2 cellular contexts compared by ENCODE assay signal in the genomic region with DNA sequence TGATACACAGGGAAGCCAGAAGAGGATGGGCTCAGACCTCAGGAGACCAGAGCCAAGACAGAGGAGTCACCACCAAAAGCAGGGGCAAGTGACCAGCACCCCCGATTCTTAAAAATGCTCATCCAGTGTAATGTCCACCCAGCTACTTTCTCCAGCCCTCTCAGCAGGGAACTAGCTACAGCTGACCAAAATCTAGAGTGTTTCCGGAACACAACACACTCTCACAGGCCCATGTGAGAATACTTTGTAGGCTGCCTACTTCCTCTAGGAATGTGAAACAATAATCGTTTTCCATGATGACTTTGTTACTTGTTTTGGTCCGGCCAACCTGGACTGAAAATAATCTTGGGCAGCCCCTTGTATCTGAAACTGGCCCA.
TF ChIP-seq lines count a peak whose summit lies in the region.

No MANE protein-coding gene starts in this region.

TF ChIP-seq in WTC11, 78 proteins besides CTCF, POLR2A, EP300 and RAD21 (continued from another document):
- TF ChIP-seq, protein P1, sequence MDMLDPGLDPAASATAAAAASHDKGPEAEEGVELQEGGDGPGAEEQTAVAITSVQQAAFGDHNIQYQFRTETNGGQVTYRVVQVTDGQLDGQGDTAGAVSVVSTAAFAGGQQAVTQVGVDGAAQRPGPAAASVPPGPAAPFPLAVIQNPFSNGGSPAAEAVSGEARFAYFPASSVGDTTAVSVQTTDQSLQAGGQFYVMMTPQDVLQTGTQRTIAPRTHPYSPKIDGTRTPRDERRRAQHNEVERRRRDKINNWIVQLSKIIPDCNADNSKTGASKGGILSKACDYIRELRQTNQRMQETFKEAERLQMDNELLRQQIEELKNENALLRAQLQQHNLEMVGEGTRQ (CRISPR knock-in tag; IDR thresholded peaks at IDR 0.05): no peak
- TF ChIP-seq GABPB1 (CRISPR knock-in tag; IDR thresholded peaks at IDR 0.05): no peak

TF ChIP-seq in HepG2, 621 proteins besides CTCF, POLR2A, EP300 and RAD21 (continued from another document):
- TF ChIP-seq, protein P2, sequence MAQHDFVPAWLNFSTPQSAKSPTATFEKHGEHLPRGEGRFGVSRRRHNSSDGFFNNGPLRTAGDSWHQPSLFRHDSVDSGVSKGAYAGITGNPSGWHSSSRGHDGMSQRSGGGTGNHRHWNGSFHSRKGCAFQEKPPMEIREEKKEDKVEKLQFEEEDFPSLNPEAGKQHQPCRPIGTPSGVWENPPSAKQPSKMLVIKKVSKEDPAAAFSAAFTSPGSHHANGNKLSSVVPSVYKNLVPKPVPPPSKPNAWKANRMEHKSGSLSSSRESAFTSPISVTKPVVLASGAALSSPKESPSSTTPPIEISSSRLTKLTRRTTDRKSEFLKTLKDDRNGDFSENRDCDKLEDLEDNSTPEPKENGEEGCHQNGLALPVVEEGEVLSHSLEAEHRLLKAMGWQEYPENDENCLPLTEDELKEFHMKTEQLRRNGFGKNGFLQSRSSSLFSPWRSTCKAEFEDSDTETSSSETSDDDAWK (CRISPR knock-in tag; IDR thresholded peaks at IDR 0.05): no peak
- TF ChIP-seq, protein P3, sequence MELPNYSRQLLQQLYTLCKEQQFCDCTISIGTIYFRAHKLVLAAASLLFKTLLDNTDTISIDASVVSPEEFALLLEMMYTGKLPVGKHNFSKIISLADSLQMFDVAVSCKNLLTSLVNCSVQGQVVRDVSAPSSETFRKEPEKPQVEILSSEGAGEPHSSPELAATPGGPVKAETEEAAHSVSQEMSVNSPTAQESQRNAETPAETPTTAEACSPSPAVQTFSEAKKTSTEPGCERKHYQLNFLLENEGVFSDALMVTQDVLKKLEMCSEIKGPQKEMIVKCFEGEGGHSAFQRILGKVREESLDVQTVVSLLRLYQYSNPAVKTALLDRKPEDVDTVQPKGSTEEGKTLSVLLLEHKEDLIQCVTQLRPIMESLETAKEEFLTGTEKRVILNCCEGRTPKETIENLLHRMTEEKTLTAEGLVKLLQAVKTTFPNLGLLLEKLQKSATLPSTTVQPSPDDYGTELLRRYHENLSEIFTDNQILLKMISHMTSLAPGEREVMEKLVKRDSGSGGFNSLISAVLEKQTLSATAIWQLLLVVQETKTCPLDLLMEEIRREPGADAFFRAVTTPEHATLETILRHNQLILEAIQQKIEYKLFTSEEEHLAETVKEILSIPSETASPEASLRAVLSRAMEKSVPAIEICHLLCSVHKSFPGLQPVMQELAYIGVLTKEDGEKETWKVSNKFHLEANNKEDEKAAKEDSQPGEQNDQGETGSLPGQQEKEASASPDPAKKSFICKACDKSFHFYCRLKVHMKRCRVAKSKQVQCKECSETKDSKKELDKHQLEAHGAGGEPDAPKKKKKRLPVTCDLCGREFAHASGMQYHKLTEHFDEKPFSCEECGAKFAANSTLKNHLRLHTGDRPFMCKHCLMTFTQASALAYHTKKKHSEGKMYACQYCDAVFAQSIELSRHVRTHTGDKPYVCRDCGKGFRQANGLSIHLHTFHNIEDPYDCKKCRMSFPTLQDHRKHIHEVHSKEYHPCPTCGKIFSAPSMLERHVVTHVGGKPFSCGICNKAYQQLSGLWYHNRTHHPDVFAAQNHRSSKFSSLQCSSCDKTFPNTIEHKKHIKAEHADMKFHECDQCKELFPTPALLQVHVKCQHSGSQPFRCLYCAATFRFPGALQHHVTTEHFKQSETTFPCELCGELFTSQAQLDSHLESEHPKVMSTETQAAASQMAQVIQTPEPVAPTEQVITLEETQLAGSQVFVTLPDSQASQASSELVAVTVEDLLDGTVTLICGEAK (IDR thresholded peaks at IDR 0.05): no peak
- TF ChIP-seq, protein P3 (CRISPR knock-in tag; IDR thresholded peaks at IDR 0.05): no peak
- TF ChIP-seq ZNF746 (CRISPR knock-in tag; IDR thresholded peaks at IDR 0.05) (no peak), ZNF768 (CRISPR knock-in tag; IDR thresholded peaks at IDR 0.05) (no peak), ZBTB20 (CRISPR knock-in tag; IDR thresholded peaks at IDR 0.05; ENCODE audit: borderline replicate concordance, low read depth) (no peak), EHMT2 (IDR thresholded peaks at IDR 0.05; ENCODE audit: borderline replicate concordance, low read depth, low read length) (no peak), SP4 (CRISPR knock-in tag; IDR thresholded peaks at IDR 0.05) (no peak), ZFP90 (CRISPR knock-in tag; IDR thresholded peaks at IDR 0.05; ENCODE audit: borderline replicate concordance) (no peak), NR3C1 (CRISPR knock-in tag; IDR thresholded peaks at IDR 0.05) (no peak), HOXA3 (CRISPR knock-in tag; IDR thresholded peaks at IDR 0.05) (no peak), ZNF761 (CRISPR knock-in tag; conservative IDR thresholded peaks at IDR 0.05) (no peak), ZNF121 (CRISPR knock-in tag; IDR thresholded peaks at IDR 0.05) (no peak), RBM22 (optimal IDR thresholded peaks at IDR 0.05; ENCODE audit: low read length) (no peak), ZNF143 (CRISPR knock-in tag; IDR thresholded peaks at IDR 0.05) (no peak)
- TF ChIP-seq, protein P4, sequence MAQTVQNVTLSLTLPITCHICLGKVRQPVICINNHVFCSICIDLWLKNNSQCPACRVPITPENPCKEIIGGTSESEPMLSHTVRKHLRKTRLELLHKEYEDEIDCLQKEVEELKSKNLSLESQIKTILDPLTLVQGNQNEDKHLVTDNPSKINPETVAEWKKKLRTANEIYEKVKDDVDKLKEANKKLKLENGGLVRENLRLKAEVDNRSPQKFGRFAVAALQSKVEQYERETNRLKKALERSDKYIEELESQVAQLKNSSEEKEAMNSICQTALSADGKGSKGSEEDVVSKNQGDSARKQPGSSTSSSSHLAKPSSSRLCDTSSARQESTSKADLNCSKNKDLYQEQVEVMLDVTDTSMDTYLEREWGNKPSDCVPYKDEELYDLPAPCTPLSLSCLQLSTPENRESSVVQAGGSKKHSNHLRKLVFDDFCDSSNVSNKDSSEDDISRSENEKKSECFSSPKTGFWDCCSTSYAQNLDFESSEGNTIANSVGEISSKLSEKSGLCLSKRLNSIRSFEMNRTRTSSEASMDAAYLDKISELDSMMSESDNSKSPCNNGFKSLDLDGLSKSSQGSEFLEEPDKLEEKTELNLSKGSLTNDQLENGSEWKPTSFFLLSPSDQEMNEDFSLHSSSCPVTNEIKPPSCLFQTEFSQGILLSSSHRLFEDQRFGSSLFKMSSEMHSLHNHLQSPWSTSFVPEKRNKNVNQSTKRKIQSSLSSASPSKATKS (CRISPR knock-in tag; IDR thresholded peaks at IDR 0.05): no peak
- TF ChIP-seq, protein P5, sequence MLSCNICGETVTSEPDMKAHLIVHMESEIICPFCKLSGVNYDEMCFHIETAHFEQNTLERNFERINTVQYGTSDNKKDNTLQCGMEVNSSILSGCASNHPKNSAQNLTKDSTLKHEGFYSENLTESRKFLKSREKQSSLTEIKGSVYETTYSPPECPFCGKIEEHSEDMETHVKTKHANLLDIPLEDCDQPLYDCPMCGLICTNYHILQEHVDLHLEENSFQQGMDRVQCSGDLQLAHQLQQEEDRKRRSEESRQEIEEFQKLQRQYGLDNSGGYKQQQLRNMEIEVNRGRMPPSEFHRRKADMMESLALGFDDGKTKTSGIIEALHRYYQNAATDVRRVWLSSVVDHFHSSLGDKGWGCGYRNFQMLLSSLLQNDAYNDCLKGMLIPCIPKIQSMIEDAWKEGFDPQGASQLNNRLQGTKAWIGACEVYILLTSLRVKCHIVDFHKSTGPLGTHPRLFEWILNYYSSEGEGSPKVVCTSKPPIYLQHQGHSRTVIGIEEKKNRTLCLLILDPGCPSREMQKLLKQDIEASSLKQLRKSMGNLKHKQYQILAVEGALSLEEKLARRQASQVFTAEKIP (CRISPR knock-in tag; IDR thresholded peaks at IDR 0.05; ENCODE audit: borderline replicate concordance): no peak
- TF ChIP-seq, protein P6, sequence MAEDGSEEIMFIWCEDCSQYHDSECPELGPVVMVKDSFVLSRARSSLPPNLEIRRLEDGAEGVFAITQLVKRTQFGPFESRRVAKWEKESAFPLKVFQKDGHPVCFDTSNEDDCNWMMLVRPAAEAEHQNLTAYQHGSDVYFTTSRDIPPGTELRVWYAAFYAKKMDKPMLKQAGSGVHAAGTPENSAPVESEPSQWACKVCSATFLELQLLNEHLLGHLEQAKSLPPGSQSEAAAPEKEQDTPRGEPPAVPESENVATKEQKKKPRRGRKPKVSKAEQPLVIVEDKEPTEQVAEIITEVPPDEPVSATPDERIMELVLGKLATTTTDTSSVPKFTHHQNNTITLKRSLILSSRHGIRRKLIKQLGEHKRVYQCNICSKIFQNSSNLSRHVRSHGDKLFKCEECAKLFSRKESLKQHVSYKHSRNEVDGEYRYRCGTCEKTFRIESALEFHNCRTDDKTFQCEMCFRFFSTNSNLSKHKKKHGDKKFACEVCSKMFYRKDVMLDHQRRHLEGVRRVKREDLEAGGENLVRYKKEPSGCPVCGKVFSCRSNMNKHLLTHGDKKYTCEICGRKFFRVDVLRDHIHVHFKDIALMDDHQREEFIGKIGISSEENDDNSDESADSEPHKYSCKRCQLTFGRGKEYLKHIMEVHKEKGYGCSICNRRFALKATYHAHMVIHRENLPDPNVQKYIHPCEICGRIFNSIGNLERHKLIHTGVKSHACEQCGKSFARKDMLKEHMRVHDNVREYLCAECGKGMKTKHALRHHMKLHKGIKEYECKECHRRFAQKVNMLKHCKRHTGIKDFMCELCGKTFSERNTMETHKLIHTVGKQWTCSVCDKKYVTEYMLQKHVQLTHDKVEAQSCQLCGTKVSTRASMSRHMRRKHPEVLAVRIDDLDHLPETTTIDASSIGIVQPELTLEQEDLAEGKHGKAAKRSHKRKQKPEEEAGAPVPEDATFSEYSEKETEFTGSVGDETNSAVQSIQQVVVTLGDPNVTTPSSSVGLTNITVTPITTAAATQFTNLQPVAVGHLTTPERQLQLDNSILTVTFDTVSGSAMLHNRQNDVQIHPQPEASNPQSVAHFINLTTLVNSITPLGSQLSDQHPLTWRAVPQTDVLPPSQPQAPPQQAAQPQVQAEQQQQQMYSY (CRISPR knock-in tag; IDR thresholded peaks at IDR 0.05): no peak
